In genomic region chr1:153515504-153516394, GRCh38 we compare ENCODE assay signal across 11 cellular contexts. TPM values are rescaled to one million over a fixed set of nuclear protein-coding genes. Genes with fewer than 3 reads are reported as not detected.
DNase-seq lines count a peak whose midpoint lies in the region; ATAC-seq and TF ChIP-seq lines count a peak whose summit lies in the region.
"Had no signal": no experiment of that assay in that cellular context is flagged by ENCODE, and none has a peak within 500 bp of the region (broad histone marks: within the 10 kb centered on the region; RNA-seq: fewer than 3 reads in every experiment).

No MANE protein-coding gene starts in this region.

- H2AFZ ChIP-seq in PC-3 (ENCODE audit: low read length) (peak overlapping the region; percentile 15; the same call in 1 of the 2 replicates), hepatocyte (no peak overlapping the region)

- intact Hi-C loops in cardiac septum (cut with DNase I) (no loop called here), Right ventricle myocardium inferior (cut with DNase I) (loop anchor here (10.0 kb wide), 2 partner anchors 139 to 469 kb away; partner anchors contain the start of genes RAB13 and SNAPIN), PC-3 (cut with micrococcal nuclease) (no loop called here), vagina (cut with DNase I) (no loop called here)

- peak; percentile 84 for DNase-seq in cardiac septum (ENCODE audit: low spot score)
- DNase-seq in Right ventricle myocardium inferior (ENCODE audit: missing footprints), result no peak
- DNase-seq in PC-3, result peak; percentile 94
- peak; percentile 72 for DNase-seq in hepatocyte (ENCODE audit: low spot score)
- peak in 1 of 2 donors; percentile 96 for DNase-seq in vagina (ENCODE audit: extremely low spot score in 2 of 2)
- DNase-seq in anterior cingulate cortex (lab: John Stamatoyannopoulos, UW), result no peak
- DNase-seq: psoas muscle, T-cell had no signal

- peaks cover 8% of the 10 kb centered on the region for H3F3A ChIP-seq in PC-3 (ENCODE audit: low read length, unreplicated experiment)

- H3K9me2 ChIP-seq in PC-3 (replicated peaks; ENCODE audit: low read length), result no peaks in the 10 kb centered on the region
- no peaks in the 10 kb centered on the region for H3K9me2 ChIP-seq in hepatocyte (replicated peaks; ENCODE audit: insufficient read depth)

- no peak for TF ChIP-seq POLR2A in vagina (IDR thresholded peaks at IDR 0.05)

- H3K4me1 ChIP-seq in PC-3 (ENCODE audit: insufficient read depth, low read length), result peaks cover 53% of the 10 kb centered on the region
- peaks cover 13% of the 10 kb centered on the region for H3K4me1 ChIP-seq in hepatocyte (ENCODE audit: insufficient read depth)
- H3K4me1 ChIP-seq in vagina, result peaks cover 7% of the 10 kb centered on the region

- peak overlapping the region; percentile 90 for H3K27ac ChIP-seq in PC-3 (ENCODE audit: low read length)
- H3K27ac ChIP-seq in hepatocyte, result peak overlapping the region; percentile 80
- H3K27ac ChIP-seq in vagina, result peak overlapping the region; percentile 47
- H3K27ac ChIP-seq: psoas muscle had no signal

- no peak for ATAC-seq in Right ventricle myocardium inferior
- peak; percentile 82 for ATAC-seq in PC-3
- ATAC-seq in HG02571 (IDR thresholded peaks at IDR 0.05; ENCODE audit: unreplicated experiment), result no peak
- no peak for ATAC-seq in HG02870 (IDR thresholded peaks at IDR 0.05; ENCODE audit: unreplicated experiment)

- peak overlapping the region; percentile 64 for H3K9ac ChIP-seq in PC-3 (ENCODE audit: low read length)

- H3K79me2 ChIP-seq in PC-3 (ENCODE audit: low read length), result no peaks in the 10 kb centered on the region
- no peaks in the 10 kb centered on the region for H3K79me2 ChIP-seq in hepatocyte

- H4K20me1 ChIP-seq in PC-3 (ENCODE audit: low read length) (no peaks in the 10 kb centered on the region), hepatocyte (ENCODE audit: insufficient read depth, poor library complexity, severe bottlenecking) (no peaks in the 10 kb centered on the region)

- H3K4me3 ChIP-seq in PC-3 (ENCODE audit: low read length), result no peak overlapping the region
- no peak overlapping the region for H3K4me3 ChIP-seq in hepatocyte
- no peak overlapping the region for H3K4me3 ChIP-seq in vagina
- H3K4me3 ChIP-seq: psoas muscle had no signal

- TSS peak; percentile 94 for BruUV-seq in PC-3 (replicated peaks; lab: Mats Ljungman, UMichigan)

- H3K9me3 ChIP-seq in PC-3 (ENCODE audit: low read length) (no peaks in the 10 kb centered on the region), hepatocyte (ENCODE audit: low read depth) (no peaks in the 10 kb centered on the region), vagina (no peaks in the 10 kb centered on the region)
- H3K9me3 ChIP-seq: psoas muscle had no signal

- POLR2A ChIA-PET in PC-3 (lab: Charles Lee; ENCODE audit: unreplicated experiment), result interaction anchor here (0.5 to 1.2 kb wide), 7 partner anchors 14 to 112 kb away, joined by 3 to 12 read pairs (median 3); partner anchors contain the start of gene S100A13

- CTCF ChIA-PET in PC-3 (lab: Charles Lee), result interaction anchor here (0.6 to 1.5 kb wide), 7 partner anchors 16 to 160 kb away, joined by 3 to 16 read pairs (median 4); no protein-coding TSS in a partner anchor

- H3K36me3 ChIP-seq in PC-3 (ENCODE audit: low read depth, low read length) (no peaks in the 10 kb centered on the region), hepatocyte (replicated peaks; ENCODE audit: insufficient read depth, low read depth) (no peaks in the 10 kb centered on the region), vagina (no peaks in the 10 kb centered on the region)

- WGBS in hepatocyte (ENCODE audit: low lambda C conversion rate, missing lambda C conversion rate), result 47% methylated on average over 8 of the region's 8 CpGs

- H3K27me3 ChIP-seq in PC-3 (ENCODE audit: low read length) (no peaks in the 10 kb centered on the region), hepatocyte (no peaks in the 10 kb centered on the region), vagina (no peaks in the 10 kb centered on the region)

- H3K4me2 ChIP-seq in PC-3 (ENCODE audit: low read length), result peak overlapping the region; percentile 67
- no peak overlapping the region for H3K4me2 ChIP-seq in hepatocyte

- TF ChIP-seq CTCF in PC-3 (conservative IDR thresholded peaks at IDR 0.05; ENCODE audit: low read depth, low read length) (no peak), hepatocyte (IDR thresholded peaks at IDR 0.05; ENCODE audit: poor library complexity) (no peak), vagina (IDR thresholded peaks at IDR 0.05) (no peak)

RNA-seq across cellular contexts. Expression of gene S100A6, which starts 20.0 kb away (rescaled TPM):
- total RNA-seq in cardiac septum (418 TPM), Right ventricle myocardium inferior (265 TPM), PC-3 (2014; rRNA removed) (1,818 and 2,572 TPM in 2 replicates), hepatocyte (140 and 173 TPM in 2 replicates), vagina (562 TPM)
- polyA plus RNA-seq in hepatocyte, result 657 and 701 TPM in 2 replicates

RNA-seq across cellular contexts. Expression of gene S100A5, which starts 25.0 kb away (rescaled TPM):
- total RNA-seq in cardiac septum (not detected), Right ventricle myocardium inferior (not detected), PC-3 (2014; rRNA removed) (2.5 and 6.3 TPM in 2 replicates), hepatocyte (not detected in 2 replicates), vagina (not detected)
- 0.54 and 1.0 TPM in 2 replicates for polyA plus RNA-seq in hepatocyte
- total RNA-seq: glomerular endothelial cell, psoas muscle had no signal
- polyA plus RNA-seq: psoas muscle had no signal

RNA-seq across cellular contexts. Expression of gene S100A4, which starts 29.9 kb away (rescaled TPM):
- 107 TPM for total RNA-seq in cardiac septum
- 164 TPM for total RNA-seq in Right ventricle myocardium inferior
- 32.2 and 55.8 TPM in 2 replicates for total RNA-seq in PC-3 (2014; rRNA removed)
- total RNA-seq in hepatocyte, result 64.1 and 101 TPM in 2 replicates
- 116 and 187 TPM in 2 replicates for polyA plus RNA-seq in hepatocyte
- total RNA-seq in vagina, result 375 TPM

RNA-seq across cellular contexts. Expression of gene S100A3, which starts 33.3 kb away (rescaled TPM):
- total RNA-seq in cardiac septum (1.3 TPM), Right ventricle myocardium inferior (0.49 TPM), PC-3 (2014; rRNA removed) (4.6 and 7.9 TPM in 2 replicates), hepatocyte (2.6 and 2.7 TPM in 2 replicates), vagina (9.6 TPM)
- polyA plus RNA-seq in hepatocyte, result 1.9 and 6.1 TPM in 2 replicates
- total RNA-seq: T-cell had no signal

RNA-seq across cellular contexts. Expression of gene S100A2, which starts 49.9 kb away (rescaled TPM):
- total RNA-seq in cardiac septum, result 5.0 TPM
- 2.3 TPM for total RNA-seq in Right ventricle myocardium inferior
- total RNA-seq in PC-3 (2014; rRNA removed), result 358 and 373 TPM in 2 replicates
- 1.7 and 4.2 TPM in 2 replicates for total RNA-seq in hepatocyte
- 6.9 and 10.3 TPM in 2 replicates for polyA plus RNA-seq in hepatocyte
- 470 TPM for total RNA-seq in vagina

Comparison
In these comparisons a context has a peak if more than half of its experiments do, and no peak if none do; other contexts are left out.
1. DNase-seq: peak in cardiac septum (single experiment), PC-3 (single experiment) and hepatocyte (single experiment); none in Right ventricle myocardium inferior (single experiment) and anterior cingulate cortex (0 of 58).
2. Peak in every context shown above with its lines, with median percentiles within 50 percentile points of each other: H3K27ac ChIP-seq.